Comparison of ENCODE assay signal across 1 cellular context in the genomic region with DNA sequence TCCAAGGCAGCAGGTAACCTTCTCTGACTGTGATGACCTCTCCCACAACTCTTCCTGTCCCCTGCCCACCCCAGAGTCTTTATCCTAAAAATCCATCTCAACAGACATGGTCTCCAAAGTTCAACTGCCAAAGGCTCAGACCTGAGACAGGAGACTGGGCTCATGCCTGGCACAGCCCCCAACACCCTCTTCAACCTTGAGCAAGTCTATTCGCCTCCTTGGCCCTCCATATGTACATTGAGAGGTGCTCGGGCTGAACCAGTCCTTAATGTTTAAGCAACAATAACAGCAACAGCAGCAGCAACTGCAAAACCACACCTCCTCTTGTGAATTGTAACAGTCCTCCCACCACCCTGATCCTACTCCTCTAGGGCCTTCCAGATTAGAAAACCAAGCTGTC.
TF ChIP-seq lines count a peak whose summit lies in the region.

No MANE protein-coding gene starts in this region.

TF ChIP-seq in GM23338, 12 proteins besides CTCF, POLR2A, EP300 and RAD21 (continued from another document):
- TF ChIP-seq ZNF462 (CRISPR knock-in tag; IDR thresholded peaks at IDR 0.05) (no peak), NANOG (IDR thresholded peaks at IDR 0.05; ENCODE audit: borderline replicate concordance) (no peak), CREB1 (CRISPR knock-in tag; IDR thresholded peaks at IDR 0.05; ENCODE audit: low read depth) (no peak), ZNF331 (CRISPR knock-in tag; IDR thresholded peaks at IDR 0.05; ENCODE audit: low read depth) (no peak), ZNF114 (CRISPR knock-in tag; IDR thresholded peaks at IDR 0.05) (no peak), POLR2AphosphoS5 (IDR thresholded peaks at IDR 0.05; ENCODE audit: low read depth) (no peak)
- TF ChIP-seq, protein P1, sequence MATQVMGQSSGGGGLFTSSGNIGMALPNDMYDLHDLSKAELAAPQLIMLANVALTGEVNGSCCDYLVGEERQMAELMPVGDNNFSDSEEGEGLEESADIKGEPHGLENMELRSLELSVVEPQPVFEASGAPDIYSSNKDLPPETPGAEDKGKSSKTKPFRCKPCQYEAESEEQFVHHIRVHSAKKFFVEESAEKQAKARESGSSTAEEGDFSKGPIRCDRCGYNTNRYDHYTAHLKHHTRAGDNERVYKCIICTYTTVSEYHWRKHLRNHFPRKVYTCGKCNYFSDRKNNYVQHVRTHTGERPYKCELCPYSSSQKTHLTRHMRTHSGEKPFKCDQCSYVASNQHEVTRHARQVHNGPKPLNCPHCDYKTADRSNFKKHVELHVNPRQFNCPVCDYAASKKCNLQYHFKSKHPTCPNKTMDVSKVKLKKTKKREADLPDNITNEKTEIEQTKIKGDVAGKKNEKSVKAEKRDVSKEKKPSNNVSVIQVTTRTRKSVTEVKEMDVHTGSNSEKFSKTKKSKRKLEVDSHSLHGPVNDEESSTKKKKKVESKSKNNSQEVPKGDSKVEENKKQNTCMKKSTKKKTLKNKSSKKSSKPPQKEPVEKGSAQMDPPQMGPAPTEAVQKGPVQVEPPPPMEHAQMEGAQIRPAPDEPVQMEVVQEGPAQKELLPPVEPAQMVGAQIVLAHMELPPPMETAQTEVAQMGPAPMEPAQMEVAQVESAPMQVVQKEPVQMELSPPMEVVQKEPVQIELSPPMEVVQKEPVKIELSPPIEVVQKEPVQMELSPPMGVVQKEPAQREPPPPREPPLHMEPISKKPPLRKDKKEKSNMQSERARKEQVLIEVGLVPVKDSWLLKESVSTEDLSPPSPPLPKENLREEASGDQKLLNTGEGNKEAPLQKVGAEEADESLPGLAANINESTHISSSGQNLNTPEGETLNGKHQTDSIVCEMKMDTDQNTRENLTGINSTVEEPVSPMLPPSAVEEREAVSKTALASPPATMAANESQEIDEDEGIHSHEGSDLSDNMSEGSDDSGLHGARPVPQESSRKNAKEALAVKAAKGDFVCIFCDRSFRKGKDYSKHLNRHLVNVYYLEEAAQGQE (IDR thresholded peaks at IDR 0.05; ENCODE audit: unreplicated experiment): no peak
TF ChIP-seq in GM23338: peak in this region for 0.
